ENCODE assay signal across 9 cellular contexts in the genomic region with DNA sequence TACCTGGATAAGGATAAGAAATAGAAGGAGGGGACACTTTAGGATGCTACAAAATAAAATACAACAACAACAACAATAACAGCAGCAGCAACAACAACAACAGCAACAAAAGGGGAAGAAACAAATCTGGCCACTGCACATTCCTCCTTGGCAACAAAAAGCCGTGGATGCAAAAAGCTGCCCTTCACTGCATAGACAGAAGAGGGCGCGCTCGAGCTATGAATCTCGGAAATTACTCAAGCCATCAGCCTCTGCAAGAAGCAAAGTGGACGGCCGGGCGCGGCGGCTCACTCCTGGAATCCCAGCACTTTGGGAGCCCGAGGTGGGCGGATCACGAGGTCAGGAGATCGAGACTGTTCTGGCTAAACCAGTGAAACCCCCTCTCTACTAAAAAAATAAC. TPM values are rescaled to one million over a fixed set of nuclear protein-coding genes. Genes with fewer than 3 reads are reported as not detected.
DNase-seq lines count a peak whose midpoint lies in the region; ATAC-seq and TF ChIP-seq lines count a peak whose summit lies in the region.
"Not testable (repeated sequence)": the region's sequence is repeated elsewhere in the genome, so short reads cannot be mapped to it uniquely, and the experiment has no call there.
"Had no signal": no experiment of that assay in that cellular context is flagged by ENCODE, and none has a peak within 500 bp of the region (broad histone marks: within the 10 kb centered on the region; RNA-seq: fewer than 3 reads in every experiment).

No MANE protein-coding gene starts in this region.

- TF ChIP-seq CTCF in CD14-positive monocyte (IDR thresholded peaks at IDR 0.05) (peak; percentile 45), RWPE2 (IDR thresholded peaks at IDR 0.05; ENCODE audit: poor library complexity, severe bottlenecking) (peak; percentile 53), natural killer cell (IDR thresholded peaks at IDR 0.05) (peak; percentile 66)
- TF ChIP-seq CTCF in activated CD8-positive, alpha-beta T cell treated with anti-CD3 and anti-CD28 coated beads for 36 hours (IDR thresholded peaks at IDR 0.05), result peak; percentile 51

- H3K4me3 Mint-ChIP-seq in CD14-positive monocyte; activated CD8-positive, alpha-beta T cell treated with anti-CD3 and anti-CD28 coated beads for 36 hours; activated naive CD4-positive, alpha-beta T cell treated with anti-CD3 and anti-CD28 coated beads for 36 hours; natural killer cell: not testable (repeated sequence)

- not testable (repeated sequence) for H3K36me3 Mint-ChIP-seq in CD14-positive monocyte; activated CD8-positive, alpha-beta T cell treated with anti-CD3 and anti-CD28 coated beads for 36 hours (ENCODE audit: low read depth); activated naive CD4-positive, alpha-beta T cell treated with anti-CD3 and anti-CD28 coated beads for 36 hours (ENCODE audit: low read depth); natural killer cell

- not testable (repeated sequence) for H3K4me1 Mint-ChIP-seq in CD14-positive monocyte; activated CD8-positive, alpha-beta T cell treated with anti-CD3 and anti-CD28 coated beads for 36 hours (ENCODE audit: low read depth); activated naive CD4-positive, alpha-beta T cell treated with anti-CD3 and anti-CD28 coated beads for 36 hours (ENCODE audit: low read depth); natural killer cell

- intact Hi-C loops in CD14-positive monocyte (cut with micrococcal nuclease); activated CD8-positive, alpha-beta T cell treated with anti-CD3 and anti-CD28 coated beads for 36 hours (cut with micrococcal nuclease); activated naive CD4-positive, alpha-beta T cell treated with anti-CD3 and anti-CD28 coated beads for 36 hours (cut with micrococcal nuclease); Right ventricle myocardium superior (cut with DNase I); natural killer cell (cut with micrococcal nuclease): not testable (repeated sequence)

- CTCF ChIA-PET in activated CD8-positive, alpha-beta T cell treated with anti-CD3 and anti-CD28 coated beads for 36 hours (lab: Charles Lee); activated naive CD4-positive, alpha-beta T cell treated with anti-CD3 and anti-CD28 coated beads for 36 hours (lab: Charles Lee): not testable (repeated sequence)

- DNase-seq in CD14-positive monocyte (ENCODE audit: low spot score) (peak; percentile 67), Right ventricle myocardium superior (peak; percentile 78), natural killer cell (peak; percentile 81)
- not testable (repeated sequence) for DNase-seq in RWPE2 (ENCODE audit: low spot score)
- peak; percentile 89 for DNase-seq in activated CD8-positive, alpha-beta T cell treated with anti-CD3 and anti-CD28 coated beads for 36 hours
- peak; percentile 86 for DNase-seq in activated naive CD4-positive, alpha-beta T cell treated with anti-CD3 and anti-CD28 coated beads for 36 hours
- DNase-seq in stimulated activated CD4-positive, alpha-beta T cell treated with anti-CD3 and anti-CD28 coated beads, Interleukin-1b, Interleukin-23, amount 100 ng/mL, for 1 hour (ENCODE audit: low read depth in 2 of 2), result peak; percentile 37 to 43
- DNase-seq in stimulated activated CD8-positive, alpha-beta memory T cell treated with anti-CD3 and anti-CD28 coated beads, Interleukin-7, amount 100 ng/mL, for 24 hours (ENCODE audit: low read depth), result peak; percentile 49

- not testable (repeated sequence) for H3K27me3 ChIP-seq in RWPE2 (ENCODE audit: insufficient read depth, poor library complexity, severe bottlenecking)

- H3K9me3 ChIP-seq in RWPE2 (ENCODE audit: severe bottlenecking), result not testable (repeated sequence)

- POLR2A ChIA-PET in activated CD8-positive, alpha-beta T cell treated with anti-CD3 and anti-CD28 coated beads for 36 hours (lab: Charles Lee), result not testable (repeated sequence)

- not testable (repeated sequence) for H3K9me3 Mint-ChIP-seq in CD14-positive monocyte; activated CD8-positive, alpha-beta T cell treated with anti-CD3 and anti-CD28 coated beads for 36 hours; activated naive CD4-positive, alpha-beta T cell treated with anti-CD3 and anti-CD28 coated beads for 36 hours; natural killer cell

- H3K27ac Mint-ChIP-seq in CD14-positive monocyte; activated CD8-positive, alpha-beta T cell treated with anti-CD3 and anti-CD28 coated beads for 36 hours; activated naive CD4-positive, alpha-beta T cell treated with anti-CD3 and anti-CD28 coated beads for 36 hours; natural killer cell: not testable (repeated sequence)

- not testable (repeated sequence) for H3K4me1 ChIP-seq in RWPE2 (ENCODE audit: insufficient read depth, poor library complexity, severe bottlenecking)

- H3K36me3 ChIP-seq in RWPE2 (ENCODE audit: low read depth), result not testable (repeated sequence)

- ATAC-seq in RWPE2 (ENCODE audit: low read depth); activated CD8-positive, alpha-beta T cell treated with anti-CD3 and anti-CD28 coated beads for 36 hours; Right ventricle myocardium superior (ENCODE audit: poor library complexity); natural killer cell: not testable (repeated sequence)

- H3K27ac ChIP-seq in RWPE2 (ENCODE audit: poor library complexity, severe bottlenecking), result not testable (repeated sequence)

- H3K27me3 Mint-ChIP-seq in CD14-positive monocyte (ENCODE audit: low read depth in 3 of 3); activated CD8-positive, alpha-beta T cell treated with anti-CD3 and anti-CD28 coated beads for 36 hours; activated naive CD4-positive, alpha-beta T cell treated with anti-CD3 and anti-CD28 coated beads for 36 hours (ENCODE audit: low read depth); natural killer cell (ENCODE audit: low read depth in 2 of 2): not testable (repeated sequence)

- not testable (repeated sequence) for H3K4me3 ChIP-seq in RWPE2 (ENCODE audit: severe bottlenecking)

RNA-seq across cellular contexts. Expression of a gene that starts 23.2 kb away (rescaled TPM):
- not detected for polyA plus RNA-seq in CD14-positive monocyte
- total RNA-seq in activated CD8-positive, alpha-beta T cell treated with anti-CD3 and anti-CD28 coated beads for 36 hours, result not detected
- total RNA-seq in activated naive CD4-positive, alpha-beta T cell treated with anti-CD3 and anti-CD28 coated beads for 36 hours, result not detected
- total RNA-seq in Right ventricle myocardium superior (not detected), natural killer cell (not detected)
- total RNA-seq: subcutaneous adipose tissue had no signal

RNA-seq across cellular contexts. Expression of a gene that starts 50.3 kb away (rescaled TPM):
- polyA plus RNA-seq in CD14-positive monocyte, result not detected
- total RNA-seq in activated CD8-positive, alpha-beta T cell treated with anti-CD3 and anti-CD28 coated beads for 36 hours, result not detected
- not detected for total RNA-seq in activated naive CD4-positive, alpha-beta T cell treated with anti-CD3 and anti-CD28 coated beads for 36 hours
- total RNA-seq in Right ventricle myocardium superior (not detected), natural killer cell (not detected)
- total RNA-seq: subcutaneous adipose tissue had no signal
